ENCODE assay signal across 15 cellular contexts in genomic region chr2:195590199-195590865, GRCh38.
"Had no signal": no experiment of that assay in that cellular context is flagged by ENCODE, and none has a peak within 500 bp of the region (broad histone marks: within the 10 kb centered on the region; RNA-seq: fewer than 3 reads in every experiment).

No MANE protein-coding gene starts in this region.

- H3K9me3 ChIP-seq: suprapubic skin, upper lobe of left lung had no signal

- H3K27me3 ChIP-seq: suprapubic skin, upper lobe of left lung had no signal

- ATAC-seq: activated CD8-positive, alpha-beta T cell treated with anti-CD3 and anti-CD28 coated beads, Interleukin-2, amount 10 ng/mL, durations not matched to agents 7 days and 5 days; stimulated activated naive CD8-positive, alpha-beta T cell treated with anti-CD3 and anti-CD28 coated beads, Interleukin-15, Interleukin-2, amounts not matched to agents 100 U/mL and 50 U/mL, for 24 hours; T-cell had no signal

- H3K4me3 ChIP-seq: SK-N-MC, suprapubic skin, upper lobe of left lung had no signal

- H3K36me3 ChIP-seq: suprapubic skin, upper lobe of left lung, WERI-Rb-1 had no signal

- DNase-seq: activated CD4-positive, alpha-beta T cell treated with anti-CD3 and anti-CD28 coated beads for 4 hours; activated CD8-positive, alpha-beta memory T cell treated with anti-CD3 and anti-CD28 coated beads, Interleukin-2, amount 50 U/mL, for 48 hours; activated CD8-positive, alpha-beta T cell treated with anti-CD3 and anti-CD28 coated beads, Interleukin-2, amount 10 ng/mL, durations not matched to agents 7 days and 5 days; activated naive CD4-positive, alpha-beta T cell; cortex of kidney; effector memory CD4-positive, alpha-beta T cell; hypothalamus; mesendoderm; stimulated activated CD4-positive, alpha-beta T cell treated with anti-CD3 and anti-CD28 coated beads, Interleukin-12 subunit alpha, Interleukin-12 subunit beta, amount 100 ng/mL, for 4 hours; stimulated activated naive CD8-positive, alpha-beta T cell treated with anti-CD3 and anti-CD28 coated beads, Interleukin-15, Interleukin-2, amounts not matched to agents 100 U/mL and 50 U/mL, for 24 hours; T-cell; upper lobe of left lung had no signal

- H3K27ac ChIP-seq: SK-N-MC, suprapubic skin, upper lobe of left lung, WERI-Rb-1 had no signal
